Comparison of ENCODE assay signal across 21 cellular contexts in the genomic region with DNA sequence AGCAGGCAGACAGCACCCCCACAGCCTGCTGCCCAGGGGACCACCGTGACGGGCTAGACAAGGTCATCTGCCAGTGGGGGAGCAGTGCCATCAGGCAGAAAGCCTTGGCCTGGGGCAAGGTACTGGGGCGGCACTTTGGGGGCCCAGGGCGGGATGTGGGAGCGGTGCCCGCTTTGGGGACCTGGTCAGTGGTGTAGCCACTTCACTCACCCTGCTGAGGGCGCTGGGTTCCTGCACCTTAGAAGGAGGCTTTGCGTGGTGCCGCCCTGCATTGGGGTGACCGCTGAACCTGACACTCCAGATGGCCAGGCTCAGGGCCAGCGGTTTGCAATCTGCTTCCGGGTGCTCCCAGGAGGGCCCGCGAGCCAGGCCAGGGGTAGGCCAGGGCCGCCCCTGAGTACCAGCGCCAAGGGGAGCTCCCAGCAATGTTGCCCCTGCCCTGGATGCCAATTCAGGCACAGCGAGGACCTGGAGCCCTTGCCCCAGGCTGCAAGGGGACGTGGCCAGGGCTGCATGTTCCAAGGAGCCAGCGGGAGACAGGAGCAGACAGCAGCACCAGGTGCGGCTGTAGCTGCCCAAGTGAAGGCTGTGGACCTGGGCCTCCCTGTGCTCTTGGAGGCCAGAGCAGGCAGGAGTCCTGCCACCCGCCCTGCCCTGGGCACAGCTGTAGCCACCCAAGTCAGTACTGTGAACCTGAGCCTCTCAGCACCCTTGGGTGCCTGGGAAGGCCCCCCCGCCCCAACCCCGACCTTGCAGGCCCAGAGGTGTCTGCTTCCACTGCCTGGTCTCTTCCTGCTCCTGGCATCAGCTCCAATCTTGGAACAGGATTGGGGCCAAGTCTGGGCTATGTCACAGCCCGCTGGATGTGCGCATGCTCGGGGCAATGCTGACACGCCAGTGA.
DNase-seq lines count a peak whose midpoint lies in the region; ATAC-seq and TF ChIP-seq lines count a peak whose summit lies in the region.
"Had no signal": no experiment of that assay in that cellular context is flagged by ENCODE, and none has a peak within 500 bp of the region (broad histone marks: within the 10 kb centered on the region; RNA-seq: fewer than 3 reads in every experiment).

No MANE protein-coding gene starts in this region.

- no peaks in the 10 kb centered on the region for H3K4me1 Mint-ChIP-seq in GM23338
- H3K4me1 Mint-ChIP-seq in activated CD4-positive, alpha-beta T cell treated with anti-CD3 and anti-CD28 coated beads, Interleukin-2, amount 10 ng/mL, durations not matched to agents 7 days and 5 days: no peaks in the 10 kb centered on the region

- no peak overlapping the region for H2BK12ac ChIP-seq in mesenchymal stem cell (ENCODE audit: low read length in 2 of 2)

- H3K36me3 Mint-ChIP-seq in GM23338 (ENCODE audit: low read depth): no peaks in the 10 kb centered on the region; the same call in 2 of the 3 replicates
- no peaks in the 10 kb centered on the region for H3K36me3 Mint-ChIP-seq in activated CD4-positive, alpha-beta T cell treated with anti-CD3 and anti-CD28 coated beads, Interleukin-2, amount 10 ng/mL, durations not matched to agents 7 days and 5 days (ENCODE audit: low read depth)

- H2BK5ac ChIP-seq in mesenchymal stem cell (ENCODE audit: low read depth, low read length, poor library complexity, severe bottlenecking): no peak overlapping the region

- H4K20me1 ChIP-seq in GM23338 (replicated peaks; ENCODE audit: insufficient read depth): no peaks in the 10 kb centered on the region
- H4K20me1 ChIP-seq: BLaER1 had no signal

- H3K27ac ChIP-seq in GM23338 (ENCODE audit: low read depth): no peak overlapping the region
- H3K27ac ChIP-seq in mesenchymal stem cell (ENCODE audit: low read length, poor library complexity, severe bottlenecking): no peak overlapping the region
- H3K27ac ChIP-seq in spleen: no peak overlapping the region
- no peak overlapping the region for H3K27ac ChIP-seq in Peyer's patch
- H3K27ac ChIP-seq: BLaER1, KMS-11, SJSA1 had no signal

- H3K9me2 ChIP-seq in GM23338 (ENCODE audit: insufficient read depth): no peaks in the 10 kb centered on the region

- no peaks in the 10 kb centered on the region for H3K4me1 ChIP-seq in GM23338 (ENCODE audit: insufficient read depth)
- no peaks in the 10 kb centered on the region for H3K4me1 ChIP-seq in mesenchymal stem cell (ENCODE audit: control insufficient read depth, insufficient read depth, low read depth, low read length)
- H3K4me1 ChIP-seq in spleen: no peaks in the 10 kb centered on the region
- no peaks in the 10 kb centered on the region for H3K4me1 ChIP-seq in Peyer's patch
- H3K4me1 ChIP-seq: BLaER1, Caco-2, SJSA1 had no signal

- H3K4me2 ChIP-seq in GM23338: no peak overlapping the region
- H3K4me2 ChIP-seq in mesenchymal stem cell (ENCODE audit: low read length, poor library complexity, severe bottlenecking): no peak overlapping the region
- H3K4me2 ChIP-seq: BLaER1, KMS-11 had no signal

- H3K36me3 ChIP-seq in GM23338 (ENCODE audit: insufficient read depth) (no peaks in the 10 kb centered on the region), mesenchymal stem cell (ENCODE audit: control insufficient read depth in 1 of 2, insufficient read depth in 2 of 2, low read depth in 1 of 2, low read length in 2 of 2) (no peaks in the 10 kb centered on the region), spleen (no peaks in the 10 kb centered on the region), Peyer's patch (no peaks in the 10 kb centered on the region)
- H3K36me3 ChIP-seq: BLaER1, SJSA1 had no signal

- POLR2A ChIA-PET in activated CD4-positive, alpha-beta T cell treated with anti-CD3 and anti-CD28 coated beads, Interleukin-2, amount 10 ng/mL, durations not matched to agents 7 days and 5 days (lab: Charles Lee): interaction anchor here (0.6 kb wide), 1 partner anchor 540 kb away, joined by 3 read pairs; no protein-coding TSS in a partner anchor

- H4K91ac ChIP-seq in mesenchymal stem cell (ENCODE audit: low read length): no peak overlapping the region

- peak; percentile 1 for DNase-seq in GM23338 (ENCODE audit: low spot score)
- peak; percentile 5 for DNase-seq in UCSD-AML1 (lab: John Stamatoyannopoulos, UW; ENCODE audit: unreplicated experiment)
- DNase-seq in mesenchymal stem cell: no peak
- peak; percentile 62 for DNase-seq in spleen
- no peak for DNase-seq in activated CD4-positive, alpha-beta T cell treated with anti-CD3 and anti-CD28 coated beads, Interleukin-2, amount 10 ng/mL, durations not matched to agents 7 days and 5 days
- no peak for DNase-seq in Peyer's patch
- DNase-seq: Caco-2; CD4-positive, alpha-beta T cell; GF-D8; IMR-90; NCI-H1105; NCI-H146; NCI-H2029 treated with DMSO at 0.1 percent for 48 hours; NCI-H226; NCI-H524; NCI-H774 had no signal

- TF ChIP-seq POLR2A in spleen (IDR thresholded peaks at IDR 0.05): no peak
- no peak for TF ChIP-seq POLR2A in Peyer's patch (IDR thresholded peaks at IDR 0.05)

- H3F3A ChIP-seq in GM23338 (replicated peaks; ENCODE audit: low read depth): no peaks in the 10 kb centered on the region

- H3K27ac Mint-ChIP-seq in GM23338: no peak overlapping the region
- no peak overlapping the region for H3K27ac Mint-ChIP-seq in activated CD4-positive, alpha-beta T cell treated with anti-CD3 and anti-CD28 coated beads, Interleukin-2, amount 10 ng/mL, durations not matched to agents 7 days and 5 days
- H3K27ac Mint-ChIP-seq: CD4-positive, alpha-beta T cell had no signal

- no peak overlapping the region for H2AK5ac ChIP-seq in mesenchymal stem cell (ENCODE audit: low read length, severe bottlenecking)

- TF ChIP-seq CTCF in GM23338 (conservative IDR thresholded peaks at IDR 0.05; ENCODE audit: low read depth in 2 of 2) (peak in 1 of 2 experiments; percentile 31; a peak in 2 of 4 replicates), spleen (IDR thresholded peaks at IDR 0.05 in 8 of 11, conservative IDR thresholded peaks at IDR 0.05 in 3 of 11) (no peak), Peyer's patch (IDR thresholded peaks at IDR 0.05) (no peak)

- H2AFZ ChIP-seq in GM23338 (peak overlapping the region; percentile 43; the same call in 1 of the 2 replicates), mesenchymal stem cell (ENCODE audit: low read depth, low read length) (no peak overlapping the region)

- H3K14ac ChIP-seq in mesenchymal stem cell (ENCODE audit: low read length in 2 of 2): peak overlapping the region in 1 of 2 experiments; percentile 16

- no peaks in the 10 kb centered on the region for H3K27me3 ChIP-seq in GM23338 (ENCODE audit: insufficient read depth)
- no peaks in the 10 kb centered on the region for H3K27me3 ChIP-seq in mesenchymal stem cell (ENCODE audit: control insufficient read depth in 1 of 2, insufficient read depth in 1 of 2, low read length in 2 of 2)
- no peaks in the 10 kb centered on the region for H3K27me3 ChIP-seq in spleen (replicated peaks in 1 of 7)
- no peaks in the 10 kb centered on the region for H3K27me3 ChIP-seq in Peyer's patch
- H3K27me3 ChIP-seq: BLaER1, SJSA1 had no signal

- no peak overlapping the region for H3K23ac ChIP-seq in mesenchymal stem cell (ENCODE audit: low read length in 2 of 2)

- 90% methylated on average over 27 of the region's 27 CpGs for WGBS in mesenchymal stem cell
- 86 to 93% (median 88%) methylated on average over 17 to 27 of the region's 27 CpGs for WGBS in spleen, 5 donors

- H3K9me3 ChIP-seq in mesenchymal stem cell (ENCODE audit: control insufficient read depth, low read length): no peaks in the 10 kb centered on the region
- peaks cover 0 to 17% (median 0%) of the 10 kb centered on the region in 8 donors for H3K9me3 ChIP-seq in spleen
- no peaks in the 10 kb centered on the region for H3K9me3 ChIP-seq in Peyer's patch
- H3K9me3 ChIP-seq: BLaER1, Caco-2, SJSA1 had no signal

- ATAC-seq in GM23338: no peak; the same call in 2 of the 3 replicates
- no peak for ATAC-seq in GM21737 (IDR thresholded peaks at IDR 0.05; ENCODE audit: unreplicated experiment)
- ATAC-seq: Panc1 had no signal

- H3K9me3 Mint-ChIP-seq in GM23338: peaks cover 3% of the 10 kb centered on the region; the same call in 2 of the 3 replicates
- peaks cover 5% of the 10 kb centered on the region for H3K9me3 Mint-ChIP-seq in activated CD4-positive, alpha-beta T cell treated with anti-CD3 and anti-CD28 coated beads, Interleukin-2, amount 10 ng/mL, durations not matched to agents 7 days and 5 days
- H3K9me3 Mint-ChIP-seq: CD4-positive, alpha-beta T cell had no signal

- CTCF ChIA-PET in activated CD4-positive, alpha-beta T cell treated with anti-CD3 and anti-CD28 coated beads, Interleukin-2, amount 10 ng/mL, durations not matched to agents 7 days and 5 days (lab: Charles Lee): no interaction called here

- peak overlapping the region; percentile 63 for H4K8ac ChIP-seq in mesenchymal stem cell (ENCODE audit: low read length)

- H3K4me3 ChIP-seq in GM23338 (no peak overlapping the region), mesenchymal stem cell (ENCODE audit: insufficient read depth in 1 of 2, low read depth in 1 of 2, low read length in 2 of 2) (no peak overlapping the region), spleen (no peak overlapping the region), Peyer's patch (no peak overlapping the region)
- H3K4me3 ChIP-seq: BLaER1, SJSA1 had no signal

- no peaks in the 10 kb centered on the region for H3K27me3 Mint-ChIP-seq in GM23338 (ENCODE audit: insufficient read depth, low read depth, poor library complexity)
- H3K27me3 Mint-ChIP-seq in activated CD4-positive, alpha-beta T cell treated with anti-CD3 and anti-CD28 coated beads, Interleukin-2, amount 10 ng/mL, durations not matched to agents 7 days and 5 days: no peaks in the 10 kb centered on the region
- H3K27me3 Mint-ChIP-seq: CD4-positive, alpha-beta T cell had no signal

- no peak overlapping the region for H3K9ac ChIP-seq in mesenchymal stem cell (ENCODE audit: low read length)
- H3K9ac ChIP-seq: BLaER1, KMS-11 had no signal

- H3K4me3 Mint-ChIP-seq in GM23338: no peak overlapping the region
- no peak overlapping the region for H3K4me3 Mint-ChIP-seq in activated CD4-positive, alpha-beta T cell treated with anti-CD3 and anti-CD28 coated beads, Interleukin-2, amount 10 ng/mL, durations not matched to agents 7 days and 5 days
- H3K4me3 Mint-ChIP-seq: CD4-positive, alpha-beta T cell had no signal

- H3K79me1 ChIP-seq in mesenchymal stem cell (replicated peaks; ENCODE audit: low read length, poor library complexity, severe bottlenecking): no peaks in the 10 kb centered on the region

- no peaks in the 10 kb centered on the region for H3K79me2 ChIP-seq in GM23338 (replicated peaks; ENCODE audit: insufficient read depth)

- H2BK120ac ChIP-seq in mesenchymal stem cell (ENCODE audit: low read depth, low read length): no peak overlapping the region

- H3K4ac ChIP-seq in mesenchymal stem cell (ENCODE audit: low read depth in 1 of 2, low read length in 2 of 2): no peak overlapping the region

- intact Hi-C loops in spleen (cut with DNase I; ENCODE audit: low total_unique reads): no loop called here

- no peak overlapping the region for H3K18ac ChIP-seq in mesenchymal stem cell (ENCODE audit: low read depth in 1 of 2, low read length in 2 of 2)

- no peak overlapping the region for H2BK15ac ChIP-seq in mesenchymal stem cell (ENCODE audit: low read depth, poor library complexity, severe bottlenecking)

TF ChIP-seq in GM23338, 12 proteins besides CTCF, POLR2A, EP300 and RAD21 (continues in another document):
- TF ChIP-seq EZH2 (IDR thresholded peaks at IDR 0.05; ENCODE audit: low read depth, unreplicated experiment) (no peak), ZNF331 (CRISPR knock-in tag; IDR thresholded peaks at IDR 0.05; ENCODE audit: low read depth) (no peak), EZH2phosphoT487 (IDR thresholded peaks at IDR 0.05; ENCODE audit: unreplicated experiment) (no peak)

Comparison
In these comparisons a context has a peak if more than half of its experiments do, and no peak if none do; other contexts are left out.
1. DNase-seq: peak in GM23338 (single experiment), UCSD-AML1 (single experiment) and spleen (single experiment); none in mesenchymal stem cell (single experiment), activated CD4-positive, alpha-beta T cell treated with anti-CD3 and anti-CD28 coated beads, Interleukin-2, amount 10 ng/mL, durations not matched to agents 7 days and 5 days (single experiment) and Peyer's patch (0 of 3).